Comparison of ENCODE assay signal across 11 cellular contexts in the genomic region with DNA sequence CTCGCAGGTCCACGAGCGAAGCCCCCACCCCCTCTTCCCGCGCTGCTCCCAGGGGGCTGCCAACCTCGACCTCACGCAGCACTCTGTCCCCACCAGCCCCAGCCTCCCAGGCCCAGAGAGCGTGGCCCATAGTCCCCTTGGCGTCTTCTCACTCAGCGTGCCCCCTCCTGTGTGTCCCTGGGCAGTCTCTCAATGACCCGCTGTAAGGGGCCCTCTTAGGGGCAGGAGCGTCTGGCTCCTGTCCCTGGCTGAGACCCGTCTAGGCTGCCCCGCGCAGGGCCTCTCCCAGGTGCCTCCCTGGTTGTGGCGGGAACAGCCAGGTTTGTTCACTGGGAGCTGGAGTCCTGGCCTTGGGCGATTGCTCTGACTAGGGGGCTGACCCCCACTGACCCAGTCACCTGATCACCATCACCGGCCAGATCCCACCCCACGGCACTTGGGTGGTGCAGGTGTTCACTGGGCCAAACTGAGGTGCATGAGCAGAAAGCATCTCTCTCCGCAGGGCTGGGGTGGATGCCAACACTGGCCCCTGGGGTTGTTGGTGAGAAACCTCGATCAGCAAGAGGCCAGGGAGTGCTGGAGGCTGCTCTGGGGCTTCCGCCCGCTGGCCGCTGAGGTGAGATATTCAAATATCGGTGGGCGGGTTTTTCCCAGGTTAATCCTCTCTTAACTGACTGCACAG. TPM values are rescaled to one million over a fixed set of nuclear protein-coding genes. Genes with fewer than 3 reads are reported as not detected.
DNase-seq lines count a peak whose midpoint lies in the region; ATAC-seq lines count a peak whose summit lies in the region.
"Had no signal": no experiment of that assay in that cellular context is flagged by ENCODE, and none has a peak within 500 bp of the region (broad histone marks: within the 10 kb centered on the region; RNA-seq: fewer than 3 reads in every experiment).

No MANE protein-coding gene starts in this region.

- H2BK15ac ChIP-seq in neuronal stem cell (ENCODE audit: low read length): peak overlapping the region; percentile 45

- no peak overlapping the region for H2BK120ac ChIP-seq in neuronal stem cell (ENCODE audit: low read depth, low read length)

- WGBS in neuronal stem cell (ENCODE audit: extremely low coverage in 2 of 2, insufficient read length in 2 of 2, insufficient replicate concordance in 1 of 2), 2 donors: no CpG with 5 or more reads among the region's 26 CpGs

- peak overlapping the region; percentile 41 for H3K14ac ChIP-seq in neuronal stem cell (ENCODE audit: low read length)

- no peak overlapping the region for H4K91ac ChIP-seq in neuronal stem cell (ENCODE audit: low read depth, low read length, poor library complexity)

- peak overlapping the region; percentile 76 for H3K18ac ChIP-seq in neuronal stem cell (ENCODE audit: low read length)

- H3K27me3 ChIP-seq in neuronal stem cell (ENCODE audit: control insufficient read depth in 3 of 3, insufficient read depth in 3 of 3, low read depth in 1 of 3, low read length in 3 of 3): peaks cover 0 to 12% (median 0%) of the 10 kb centered on the region in 3 experiments

- H3K23ac ChIP-seq in neuronal stem cell (ENCODE audit: low read depth, low read length, poor library complexity): peak overlapping the region; percentile 0

- no peaks in the 10 kb centered on the region for H3K36me3 ChIP-seq in neuronal stem cell (replicated peaks in 1 of 2; ENCODE audit: control insufficient read depth in 2 of 2, insufficient read depth in 2 of 2, low read length in 2 of 2)

- no peak overlapping the region for H3K4me2 ChIP-seq in neuronal stem cell (ENCODE audit: insufficient read depth, low read length, poor library complexity, severe bottlenecking)

- H2AFZ ChIP-seq in neuronal stem cell (ENCODE audit: low read length): peak overlapping the region; percentile 84

- DNase-seq in neuronal stem cell (ENCODE audit: low spot score) (no peak), NCI-H2196 (lab: John Stamatoyannopoulos, UW; ENCODE audit: unreplicated experiment) (no peak), NCI-H1105 treated with DMSO at 0.1 percent for 48 hours (lab: John Stamatoyannopoulos, UW) (no peak), OCI-M2 (lab: John Stamatoyannopoulos, UW; ENCODE audit: unreplicated experiment) (no peak)
- DNase-seq: amniotic stem cell, foreskin keratinocyte, MV-4-11 had no signal

- no peak overlapping the region for H2BK12ac ChIP-seq in neuronal stem cell (ENCODE audit: low read length)

- no peaks in the 10 kb centered on the region for H3K9me3 ChIP-seq in neuronal stem cell (replicated peaks in 1 of 2; ENCODE audit: control insufficient read depth in 2 of 2, insufficient read depth in 1 of 2, low read depth in 1 of 2, low read length in 2 of 2)

- no peak overlapping the region for H4K8ac ChIP-seq in neuronal stem cell (ENCODE audit: low read depth, low read length)

- H2BK5ac ChIP-seq in neuronal stem cell (ENCODE audit: low read length): peak overlapping the region; percentile 56

- ATAC-seq in GM18517 (IDR thresholded peaks at IDR 0.05; ENCODE audit: unreplicated experiment): peak; percentile 32
- peak; percentile 38 for ATAC-seq in GM21717 (IDR thresholded peaks at IDR 0.05; ENCODE audit: unreplicated experiment)
- peak; percentile 40 for ATAC-seq in HG03442 (IDR thresholded peaks at IDR 0.05; ENCODE audit: unreplicated experiment)
- no peak for ATAC-seq in HG03469 (IDR thresholded peaks at IDR 0.05; ENCODE audit: unreplicated experiment)

- H3K9ac ChIP-seq in neuronal stem cell (ENCODE audit: low read depth, low read length, poor library complexity): no peak overlapping the region

- H3K4ac ChIP-seq in neuronal stem cell (ENCODE audit: low read length): no peak overlapping the region

- peak overlapping the region; percentile 72 for H2AK5ac ChIP-seq in neuronal stem cell (ENCODE audit: low read depth, low read length)

- H3K27ac ChIP-seq in neuronal stem cell (replicated peaks; ENCODE audit: low read length): no peak overlapping the region
- H3K27ac ChIP-seq: foreskin keratinocyte had no signal

- no peaks in the 10 kb centered on the region for H3K79me1 ChIP-seq in neuronal stem cell (ENCODE audit: low read depth, low read length)

- peaks cover 0 to 7% of the 10 kb centered on the region in 2 donors for H3K4me1 ChIP-seq in neuronal stem cell (ENCODE audit: control insufficient read depth in 2 of 2, insufficient read depth in 1 of 2, low read depth in 1 of 2, low read length in 2 of 2)
- H3K4me1 ChIP-seq: foreskin keratinocyte had no signal

- no peak overlapping the region for H3K4me3 ChIP-seq in neuronal stem cell (ENCODE audit: low read length in 2 of 2)

RNA-seq across cellular contexts. Expression of gene WDFY4, which starts 12.6 kb away (rescaled TPM):
- 0.01 TPM for polyA plus RNA-seq in neuronal stem cell (2013, experiment 1 of 2)
- polyA plus RNA-seq in neuronal stem cell (2013, experiment 2 of 2): not detected
- polyA plus RNA-seq: foreskin keratinocyte had no signal
